8 cellular contexts compared by ENCODE assay signal in genomic region chr6:77979204-77979603, GRCh38.
"Had no signal": no experiment of that assay in that cellular context is flagged by ENCODE, and none has a peak within 500 bp of the region (broad histone marks: within the 10 kb centered on the region; RNA-seq: fewer than 3 reads in every experiment).

No MANE protein-coding gene starts in this region.

- DNase-seq: GDM1, GF-D8 had no signal

- FAIRE-seq: G401.6, GM12878, GM12891, GM12892, GM18507, GM19239 had no signal

- H3K4me3 ChIP-seq: GM12878 had no signal

- ATAC-seq: GM12878 had no signal
